9 cellular contexts compared by ENCODE assay signal in the genomic region with DNA sequence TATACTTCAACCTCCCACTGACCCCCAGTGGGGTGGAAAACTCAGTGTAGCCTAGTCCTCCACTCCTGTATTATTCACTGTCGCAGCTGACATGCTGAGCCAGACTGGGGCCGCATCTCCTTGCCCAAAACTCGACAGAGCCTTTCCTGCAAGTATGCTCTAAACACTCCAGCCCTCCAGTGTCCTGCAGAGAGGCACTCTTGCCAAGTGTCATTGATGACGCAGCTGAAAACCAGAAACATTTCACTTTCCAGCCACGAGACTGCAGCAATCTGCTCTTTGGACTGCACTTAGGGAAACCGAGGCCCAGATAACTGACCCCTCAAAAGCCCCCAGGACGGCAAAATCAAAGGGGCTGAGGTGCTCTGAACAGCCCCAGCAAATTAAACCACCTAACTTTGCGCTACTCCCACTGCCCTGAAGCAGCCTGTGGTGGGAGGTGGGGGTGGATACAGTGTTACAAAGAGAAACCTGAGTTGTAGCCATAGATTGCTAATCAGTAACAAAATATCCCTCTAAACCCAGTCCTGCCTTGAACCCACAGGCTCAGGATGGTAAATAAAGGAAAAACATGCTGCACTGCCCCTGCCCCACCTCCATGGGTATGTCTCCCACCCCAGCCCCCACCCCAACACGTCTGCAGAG. TPM values are rescaled to one million over a fixed set of nuclear protein-coding genes. Genes with fewer than 3 reads are reported as not detected.
DNase-seq lines count a peak whose midpoint lies in the region; ATAC-seq, FAIRE-seq and TF ChIP-seq lines count a peak whose summit lies in the region.
"Had no signal": no experiment of that assay in that cellular context is flagged by ENCODE, and none has a peak within 500 bp of the region (broad histone marks: within the 10 kb centered on the region; RNA-seq: fewer than 3 reads in every experiment).

No MANE protein-coding gene starts in this region.

- CTCF ChIA-PET in T-cell (lab: Charles Lee), result no interaction called here

- DNase-seq in EH (ENCODE audit: low read depth) (peak; percentile 54), T-cell (no peak), left ventricle myocardium inferior (no peak), renal cortical epithelial cell (ENCODE audit: low read depth) (peak; percentile 53), NCI-H526 treated with DMSO at 0.1 percent for 48 hours (lab: John Stamatoyannopoulos, UW) (no peak), urothelium cell line (ENCODE audit: low spot score) (no peak), GM12892 (ENCODE audit: insufficient read length) (no peak)
- DNase-seq: stimulated activated CD4-positive, alpha-beta T cell treated with anti-CD3 and anti-CD28 coated beads, Interleukin-15, amount 100 ng/mL, for 24 hours had no signal

- peak overlapping the region; percentile 67 to 77 (median 70) for H3K4me3 Mint-ChIP-seq in T-cell

- FAIRE-seq in urothelium cell line (lab: Jason Lieb, UNC) (no peak), GM12892 (lab: Jason Lieb, UNC) (no peak)

- ATAC-seq in T-cell (replicated peaks in 1 of 4), result no peak
- ATAC-seq in HG03439 (IDR thresholded peaks at IDR 0.05; ENCODE audit: unreplicated experiment), result no peak

- peak overlapping the region; percentile 93 for H3K27ac ChIP-seq in left ventricle myocardium inferior (replicated peaks)

- H3K27me3 Mint-ChIP-seq in T-cell, result no peaks in the 10 kb centered on the region

- peaks cover 33 to 46% (median 42%) of the 10 kb centered on the region in 3 donors for H3K4me1 Mint-ChIP-seq in T-cell

- peak overlapping the region; percentile 88 for H3K4me3 ChIP-seq in left ventricle myocardium inferior

- H3K36me3 Mint-ChIP-seq in T-cell, result no peaks in the 10 kb centered on the region

- peaks cover 90% of the 10 kb centered on the region for H3K4me1 ChIP-seq in left ventricle myocardium inferior

- no peak for TF ChIP-seq POLR2A in GM12892 (IDR thresholded peaks at IDR 0.05; ENCODE audit: low read depth, low read length)

- no peak for TF ChIP-seq CTCF in left ventricle myocardium inferior (IDR thresholded peaks at IDR 0.05; ENCODE audit: borderline replicate concordance)

- peak overlapping the region in 1 of 2 donors; percentile 57 for H3K27ac Mint-ChIP-seq in T-cell

- no peaks in the 10 kb centered on the region for H3K9me3 ChIP-seq in left ventricle myocardium inferior (replicated peaks)

- intact Hi-C loops in left ventricle myocardium inferior (cut with micrococcal nuclease), result no loop called here

- H3K27me3 ChIP-seq in left ventricle myocardium inferior (ENCODE audit: low read depth), result no peaks in the 10 kb centered on the region

- no peaks in the 10 kb centered on the region for H3K9me3 Mint-ChIP-seq in T-cell

- H3K36me3 ChIP-seq in left ventricle myocardium inferior, result no peaks in the 10 kb centered on the region

- POLR2A ChIA-PET in T-cell (lab: Charles Lee), result interaction anchor here in 1 of 2 donors (0.6 kb wide), 1 partner anchor 89 kb away, joined by 5 read pairs; no protein-coding TSS in a partner anchor

RNA-seq across cellular contexts. Expression of a gene that starts 2.6 kb away (rescaled TPM):
- total RNA-seq in T-cell, result 10 to 100 TPM in 1 of 5 donors, 1 to 10 TPM in 4; 6.6 to 12.0 (median 9.1) TPM
- 41.0 TPM for total RNA-seq in left ventricle myocardium inferior
- total RNA-seq in renal cortical epithelial cell, result 11.0 and 11.6 TPM in 2 replicates
- polyA plus RNA-seq in GM12892 (2012; ENCODE audit: missing spikeins), result 1.2 TPM

RNA-seq across cellular contexts. Expression of a gene that starts 43.5 kb away (rescaled TPM):
- total RNA-seq in T-cell (under 1 TPM; 0.05 to 0.35 (median 0.23) TPM), left ventricle myocardium inferior (1.2 TPM), renal cortical epithelial cell (1.8 and 2.6 TPM in 2 replicates)
- not detected for polyA plus RNA-seq in GM12892 (2012; ENCODE audit: missing spikeins)

Comparison
In these comparisons a context has a peak if more than half of its experiments do, and no peak if none do; other contexts are left out.
1. DNase-seq: peak in EH (single experiment) and renal cortical epithelial cell (single experiment); none in T-cell (0 of 34), left ventricle myocardium inferior (single experiment), NCI-H526 treated with DMSO at 0.1 percent for 48 hours (single experiment), urothelium cell line (single experiment) and GM12892 (single experiment).